In genomic region chr17:59617141-59617757, GRCh38 we compare ENCODE assay signal across 9 cellular contexts. TPM values are rescaled to one million over a fixed set of nuclear protein-coding genes. Genes with fewer than 3 reads are reported as not detected.
A peak's percentile ranks its signal among the peaks of the same experiment; 100 is the strongest.
DNase-seq lines count a peak whose midpoint lies in the region; ATAC-seq and TF ChIP-seq lines count a peak whose summit lies in the region.
"Had no signal": no experiment of that assay in that cellular context is flagged by ENCODE, and none has a peak within 500 bp of the region (broad histone marks: within the 10 kb centered on the region; RNA-seq: fewer than 3 reads in every experiment).

No MANE protein-coding gene starts in this region.

- no peak overlapping the region for H3K23ac ChIP-seq in neuronal stem cell (ENCODE audit: low read depth, low read length, poor library complexity)

- no peak overlapping the region for H3K14ac ChIP-seq in neuronal stem cell (ENCODE audit: low read length)

- H3K36me3 ChIP-seq in NT2/D1 (ENCODE audit: insufficient read depth, insufficient read length, low read length) (peaks cover 12% of the 10 kb centered on the region), neuronal stem cell (replicated peaks in 1 of 2; ENCODE audit: control insufficient read depth in 2 of 2, insufficient read depth in 2 of 2, low read length in 2 of 2) (peaks cover 0 to 11% of the 10 kb centered on the region in 2 donors)
- H3K36me3 ChIP-seq: thyroid gland had no signal

- no peak for ATAC-seq in activated naive CD4-positive, alpha-beta T cell treated with anti-CD3 and anti-CD28 coated beads, Interleukin-2, amount 50 U/mL, for 72 hours
- no peak for ATAC-seq in stimulated activated naive B cell treated with anti-CD40 and anti-IgM and Interleukin-4, amounts not matched to agents 10 μg/mL and 1 μg/mL and 100 μg/mL, for 72 hours (replicated peaks)
- ATAC-seq in HG03280 (IDR thresholded peaks at IDR 0.05; ENCODE audit: unreplicated experiment): no peak

- no peak overlapping the region for H4K8ac ChIP-seq in neuronal stem cell (ENCODE audit: low read depth, low read length)

- H3K4me3 Mint-ChIP-seq in activated naive CD4-positive, alpha-beta T cell treated with anti-CD3 and anti-CD28 coated beads for 36 hours: no peak overlapping the region
- no peak overlapping the region for H3K4me3 Mint-ChIP-seq in stimulated activated naive B cell treated with anti-CD40 and anti-IgM and Interleukin-4, amounts not matched to agents 10 μg/mL and 1 μg/mL and 100 μg/mL, for 72 hours

- no CpG with 5 or more reads among the region's 1 CpG for WGBS in neuronal stem cell (ENCODE audit: extremely low coverage in 2 of 2, insufficient read length in 2 of 2, insufficient replicate concordance in 1 of 2), 2 donors

- H3K4me1 ChIP-seq in NT2/D1 (ENCODE audit: insufficient read depth, insufficient read length): no peaks in the 10 kb centered on the region
- peaks cover 2 to 11% of the 10 kb centered on the region in 2 donors for H3K4me1 ChIP-seq in neuronal stem cell (ENCODE audit: control insufficient read depth in 2 of 2, insufficient read depth in 1 of 2, low read depth in 1 of 2, low read length in 2 of 2)

- no peak overlapping the region for H2BK12ac ChIP-seq in neuronal stem cell (ENCODE audit: low read length)

- H4K91ac ChIP-seq in neuronal stem cell (ENCODE audit: low read depth, low read length, poor library complexity): no peak overlapping the region

- H2AK5ac ChIP-seq in neuronal stem cell (ENCODE audit: low read depth, low read length): no peak overlapping the region

- no peak for DNase-seq in activated naive CD4-positive, alpha-beta T cell treated with anti-CD3 and anti-CD28 coated beads for 36 hours
- DNase-seq in activated naive CD4-positive, alpha-beta T cell treated with anti-CD3 and anti-CD28 coated beads, Interleukin-2, amount 50 U/mL, for 72 hours (ENCODE audit: low spot score in 2 of 2): no peak
- DNase-seq in NT2/D1 (ENCODE audit: low read depth, low spot score) (no peak), epithelial cell of proximal tubule (ENCODE audit: low read depth) (peak; percentile 38), NCI-H146 (lab: John Stamatoyannopoulos, UW) (no peak), neuronal stem cell (ENCODE audit: low spot score) (no peak)
- no peak for DNase-seq in stimulated activated naive B cell treated with anti-CD40 and anti-IgM and Interleukin-4, amounts not matched to agents 10 μg/mL and 1 μg/mL and 100 μg/mL, for 72 hours
- DNase-seq: thyroid gland had no signal

- H3K36me3 Mint-ChIP-seq in activated naive CD4-positive, alpha-beta T cell treated with anti-CD3 and anti-CD28 coated beads for 36 hours (ENCODE audit: low read depth): peaks cover 12% of the 10 kb centered on the region
- H3K36me3 Mint-ChIP-seq in activated naive CD4-positive, alpha-beta T cell treated with anti-CD3 and anti-CD28 coated beads, Interleukin-2, amount 50 U/mL, for 72 hours: peaks cover 23 to 25% of the 10 kb centered on the region in 2 donors
- peaks cover 13 to 21% of the 10 kb centered on the region in 2 donors for H3K36me3 Mint-ChIP-seq in stimulated activated naive B cell treated with anti-CD40 and anti-IgM and Interleukin-4, amounts not matched to agents 10 μg/mL and 1 μg/mL and 100 μg/mL, for 72 hours

- no peak overlapping the region for H2BK120ac ChIP-seq in neuronal stem cell (ENCODE audit: low read depth, low read length)

- no peak overlapping the region for H3K18ac ChIP-seq in neuronal stem cell (ENCODE audit: low read length)

- no peak overlapping the region for H2AFZ ChIP-seq in neuronal stem cell (ENCODE audit: low read length)

- H3K79me1 ChIP-seq in neuronal stem cell (ENCODE audit: low read depth, low read length): no peaks in the 10 kb centered on the region

- CTCF ChIA-PET in activated naive CD4-positive, alpha-beta T cell treated with anti-CD3 and anti-CD28 coated beads for 36 hours (lab: Charles Lee): interaction anchor here (0.6 kb wide), 2 partner anchors 745 to 1010 kb away, joined by 3 to 4 read pairs; no protein-coding TSS in a partner anchor

- H3K27me3 ChIP-seq in NT2/D1 (ENCODE audit: insufficient read depth, insufficient read length) (no peaks in the 10 kb centered on the region), neuronal stem cell (ENCODE audit: control insufficient read depth in 3 of 3, insufficient read depth in 3 of 3, low read depth in 1 of 3, low read length in 3 of 3) (no peaks in the 10 kb centered on the region)
- H3K27me3 ChIP-seq: thyroid gland had no signal

- no peak overlapping the region for H2BK5ac ChIP-seq in neuronal stem cell (ENCODE audit: low read length)

- intact Hi-C loops in activated naive CD4-positive, alpha-beta T cell treated with anti-CD3 and anti-CD28 coated beads for 36 hours (cut with micrococcal nuclease): loop anchor here (5.0 kb wide), 4 partner anchors 95 to 1100 kb away; partner anchors contain the start of gene HEATR6

- H3K27ac Mint-ChIP-seq in activated naive CD4-positive, alpha-beta T cell treated with anti-CD3 and anti-CD28 coated beads for 36 hours: peak overlapping the region; percentile 96
- H3K27ac Mint-ChIP-seq in activated naive CD4-positive, alpha-beta T cell treated with anti-CD3 and anti-CD28 coated beads, Interleukin-2, amount 50 U/mL, for 72 hours: no peak overlapping the region
- peak overlapping the region; percentile 97 for H3K27ac Mint-ChIP-seq in stimulated activated naive B cell treated with anti-CD40 and anti-IgM and Interleukin-4, amounts not matched to agents 10 μg/mL and 1 μg/mL and 100 μg/mL, for 72 hours

- no peak overlapping the region for H3K4me2 ChIP-seq in neuronal stem cell (ENCODE audit: insufficient read depth, low read length, poor library complexity, severe bottlenecking)

- H3K4me1 Mint-ChIP-seq in activated naive CD4-positive, alpha-beta T cell treated with anti-CD3 and anti-CD28 coated beads for 36 hours (ENCODE audit: low read depth): peaks cover 30% of the 10 kb centered on the region
- peaks cover 7 to 24% of the 10 kb centered on the region in 2 donors for H3K4me1 Mint-ChIP-seq in stimulated activated naive B cell treated with anti-CD40 and anti-IgM and Interleukin-4, amounts not matched to agents 10 μg/mL and 1 μg/mL and 100 μg/mL, for 72 hours

- H3K27ac ChIP-seq in neuronal stem cell (replicated peaks; ENCODE audit: low read length): no peak overlapping the region

- no peak overlapping the region for H3K4ac ChIP-seq in neuronal stem cell (ENCODE audit: low read length)

- TF ChIP-seq CTCF in epithelial cell of proximal tubule (conservative IDR thresholded peaks at IDR 0.05; ENCODE audit: low read depth, low read length): no peak

- H3K9ac ChIP-seq in NT2/D1 (ENCODE audit: insufficient read length, low read depth) (peak overlapping the region; percentile 6), neuronal stem cell (ENCODE audit: low read depth, low read length, poor library complexity) (no peak overlapping the region)

- H3K9me3 ChIP-seq in NT2/D1 (ENCODE audit: insufficient read depth, low read length) (no peaks in the 10 kb centered on the region), neuronal stem cell (replicated peaks in 1 of 2; ENCODE audit: control insufficient read depth in 2 of 2, insufficient read depth in 1 of 2, low read depth in 1 of 2, low read length in 2 of 2) (no peaks in the 10 kb centered on the region)
- H3K9me3 ChIP-seq: thyroid gland had no signal

- H3K4me3 ChIP-seq in NT2/D1 (ENCODE audit: insufficient read length, low read depth): peak overlapping the region; percentile 94
- no peak overlapping the region for H3K4me3 ChIP-seq in epithelial cell of proximal tubule (ENCODE audit: low read depth, low read length)
- H3K4me3 ChIP-seq in neuronal stem cell (ENCODE audit: low read length in 2 of 2): no peak overlapping the region

- no peaks in the 10 kb centered on the region for H3K9me3 Mint-ChIP-seq in activated naive CD4-positive, alpha-beta T cell treated with anti-CD3 and anti-CD28 coated beads for 36 hours
- no peaks in the 10 kb centered on the region for H3K9me3 Mint-ChIP-seq in activated naive CD4-positive, alpha-beta T cell treated with anti-CD3 and anti-CD28 coated beads, Interleukin-2, amount 50 U/mL, for 72 hours
- no peaks in the 10 kb centered on the region for H3K9me3 Mint-ChIP-seq in stimulated activated naive B cell treated with anti-CD40 and anti-IgM and Interleukin-4, amounts not matched to agents 10 μg/mL and 1 μg/mL and 100 μg/mL, for 72 hours

- no peaks in the 10 kb centered on the region for H3K27me3 Mint-ChIP-seq in activated naive CD4-positive, alpha-beta T cell treated with anti-CD3 and anti-CD28 coated beads for 36 hours (ENCODE audit: low read depth)
- H3K27me3 Mint-ChIP-seq in stimulated activated naive B cell treated with anti-CD40 and anti-IgM and Interleukin-4, amounts not matched to agents 10 μg/mL and 1 μg/mL and 100 μg/mL, for 72 hours: no peaks in the 10 kb centered on the region

- no peak overlapping the region for H2BK15ac ChIP-seq in neuronal stem cell (ENCODE audit: low read length)

RNA-seq across cellular contexts. Expression of gene CLTC, which starts 2.4 kb away (rescaled TPM):
- total RNA-seq in activated naive CD4-positive, alpha-beta T cell treated with anti-CD3 and anti-CD28 coated beads for 36 hours: 100 to 1,000 TPM; 127 to 134 TPM
- total RNA-seq in activated naive CD4-positive, alpha-beta T cell treated with anti-CD3 and anti-CD28 coated beads, Interleukin-2, amount 50 U/mL, for 72 hours: 100 to 1,000 TPM; 156 to 184 TPM
- 207 and 243 TPM in 2 replicates for total RNA-seq in epithelial cell of proximal tubule
- 61.2 TPM for polyA plus RNA-seq in neuronal stem cell (2013, experiment 1 of 2)
- polyA plus RNA-seq in neuronal stem cell (2013, experiment 2 of 2): 63.5 TPM

RNA-seq across cellular contexts. Expression of gene DHX40, which starts 51.8 kb away (rescaled TPM):
- 10 to 100 TPM; 14.2 to 15.3 TPM for total RNA-seq in activated naive CD4-positive, alpha-beta T cell treated with anti-CD3 and anti-CD28 coated beads for 36 hours
- total RNA-seq in activated naive CD4-positive, alpha-beta T cell treated with anti-CD3 and anti-CD28 coated beads, Interleukin-2, amount 50 U/mL, for 72 hours: 10 to 100 TPM; 16.4 to 33.1 TPM
- total RNA-seq in epithelial cell of proximal tubule: 26.5 and 39.7 TPM in 2 replicates
- polyA plus RNA-seq in neuronal stem cell (2013, experiment 1 of 2): 31.2 TPM
- polyA plus RNA-seq in neuronal stem cell (2013, experiment 2 of 2): 32.2 TPM

Comparison
In these comparisons a context has a peak if more than half of its experiments do, and no peak if none do; other contexts are left out.
1. H3K27ac Mint-ChIP-seq: peak in activated naive CD4-positive, alpha-beta T cell treated with anti-CD3 and anti-CD28 coated beads for 36 hours (single experiment) and stimulated activated naive B cell treated with anti-CD40 and anti-IgM and Interleukin-4, amounts not matched to agents 10 μg/mL and 1 μg/mL and 100 μg/mL, for 72 hours (single experiment); none in activated naive CD4-positive, alpha-beta T cell treated with anti-CD3 and anti-CD28 coated beads, Interleukin-2, amount 50 U/mL, for 72 hours (0 of 2).